ENCODE assay signal across 17 cellular contexts in genomic region chr5:42840842-42841574, GRCh38. TPM values are rescaled to one million over a fixed set of nuclear protein-coding genes. Genes with fewer than 3 reads are reported as not detected.
DNase-seq lines count a peak whose midpoint lies in the region; ATAC-seq and TF ChIP-seq lines count a peak whose summit lies in the region.
"Had no signal": no experiment of that assay in that cellular context is flagged by ENCODE, and none has a peak within 500 bp of the region (broad histone marks: within the 10 kb centered on the region; RNA-seq: fewer than 3 reads in every experiment).

No MANE protein-coding gene starts in this region.

- H3K27me3 ChIP-seq in heart right ventricle (no peaks in the 10 kb centered on the region), osteoblast (ENCODE audit: insufficient read depth, low read length) (no peaks in the 10 kb centered on the region), transverse colon (no peaks in the 10 kb centered on the region)

- DNase-seq in SK-N-MC (ENCODE audit: low read depth, low spot score) (no peak), heart right ventricle (no peak), osteoblast (ENCODE audit: insufficient read length, low spot score, missing footprints) (peak; percentile 49), transverse colon (no peak), NCI-H446 treated with DMSO at 0.1 percent for 48 hours (lab: John Stamatoyannopoulos, UW) (no peak), NCI-H748 treated with DMSO at 0.1 percent for 48 hours (lab: John Stamatoyannopoulos, UW) (no peak)
- no peak for DNase-seq in NK-92 treated with Interleukin-12 subunit alpha and Interleukin-12 subunit beta, amount 100 ng/mL, for 24 hours (lab: John Stamatoyannopoulos, UW)
- DNase-seq: activated CD8-positive, alpha-beta T cell treated with anti-CD3 and anti-CD28 coated beads for 36 hours; glutamatergic neuron; islet precursor cell; NCI-H1048; NCI-H2171 treated with DMSO at 0.1 percent for 48 hours; stimulated activated CD4-positive, alpha-beta T cell treated with anti-CD3 and anti-CD28 coated beads, Interleukin-4, amount 100 ng/mL, for 24 hours had no signal

- no peaks in the 10 kb centered on the region; the same call in 1 of the 2 replicates for H3K9me3 ChIP-seq in SK-N-MC (ENCODE audit: low read depth, low read length)
- no peaks in the 10 kb centered on the region for H3K9me3 ChIP-seq in heart right ventricle
- no peaks in the 10 kb centered on the region for H3K9me3 ChIP-seq in osteoblast (ENCODE audit: low read depth, low read length)
- H3K9me3 ChIP-seq in transverse colon = no peaks in the 10 kb centered on the region

- H2AFZ ChIP-seq in osteoblast (ENCODE audit: low read length) = no peak overlapping the region

- 68 to 71% methylated on average over 5 of the region's 5 CpGs for WGBS in heart right ventricle, 2 donors
- 76 to 100% methylated on average over 1 to 5 of the region's 5 CpGs for WGBS in transverse colon (ENCODE audit: low coverage in 1 of 2), 2 donors

- intact Hi-C loops in heart right ventricle (cut with DNase I) (no loop called here), transverse colon (cut with DNase I; ENCODE audit: low total_unique reads) (no loop called here)

- no peak for TF ChIP-seq EP300 in transverse colon (IDR thresholded peaks at IDR 0.05; ENCODE audit: low read depth)

- H3K4me1 ChIP-seq in heart right ventricle = peaks cover 2 to 46% (median 29%) of the 10 kb centered on the region in 9 donors
- H3K4me1 ChIP-seq in osteoblast (ENCODE audit: insufficient read depth, low read length) = peaks cover 23% of the 10 kb centered on the region
- peaks cover 0 to 17% (median 1%) of the 10 kb centered on the region in 4 donors for H3K4me1 ChIP-seq in transverse colon

- no peaks in the 10 kb centered on the region for H3K79me2 ChIP-seq in osteoblast (ENCODE audit: insufficient read depth, low read length)

- TF ChIP-seq CTCF in heart right ventricle (IDR thresholded peaks at IDR 0.05) (no peak), osteoblast (IDR thresholded peaks at IDR 0.05; ENCODE audit: extremely low read depth, low read depth, low read length) (no peak), transverse colon (IDR thresholded peaks at IDR 0.05) (no peak)

- H3K36me3 ChIP-seq in SK-N-MC (ENCODE audit: insufficient read depth, low read length) (peaks cover 7% of the 10 kb centered on the region; the same call in 1 of the 2 replicates), heart right ventricle (no peaks in the 10 kb centered on the region), osteoblast (ENCODE audit: insufficient read depth, low read length) (no peaks in the 10 kb centered on the region), transverse colon (no peaks in the 10 kb centered on the region)

- H4K20me1 ChIP-seq in osteoblast (ENCODE audit: insufficient read depth, low read length) = no peaks in the 10 kb centered on the region

- peak in 6 of 8 donors; percentile 10 to 44 (median 14) for ATAC-seq in heart right ventricle
- ATAC-seq in HG02678 (IDR thresholded peaks at IDR 0.05; ENCODE audit: unreplicated experiment) = no peak
- ATAC-seq: activated CD8-positive, alpha-beta T cell treated with anti-CD3 and anti-CD28 coated beads for 36 hours had no signal

- TF ChIP-seq POLR2A in transverse colon (IDR thresholded peaks at IDR 0.05) = no peak

- in situ Hi-C loops in transverse colon (cut with MboI; ENCODE audit: low pct_ligation_motif_present in 1 of 4, low pct_unique_long_range_greater_than_20kb in 1 of 4, low sequenced_read_pairs in 3 of 4) = no loop called here

- H3K9ac ChIP-seq in SK-N-MC (ENCODE audit: insufficient read length) = peak overlapping the region; percentile 65

- H3K27ac ChIP-seq in SK-N-MC (peak overlapping the region; percentile 96), heart right ventricle (peak overlapping the region in 8 of 10 donors; percentile 24 to 72 (median 42)), osteoblast (ENCODE audit: low read depth, low read length) (no peak overlapping the region), transverse colon (peak overlapping the region; percentile 38 to 68 (median 54))

- H3K4me3 ChIP-seq in SK-N-MC = peak overlapping the region; percentile 52
- H3K4me3 ChIP-seq in heart right ventricle = no peak overlapping the region
- peak overlapping the region; percentile 54 for H3K4me3 ChIP-seq in osteoblast (ENCODE audit: insufficient read depth, low read length)
- no peak overlapping the region for H3K4me3 ChIP-seq in transverse colon

- peak overlapping the region; percentile 84 for H3K4me2 ChIP-seq in osteoblast (ENCODE audit: insufficient read depth, low read length)

RNA-seq across cellular contexts. Expression of gene SELENOP, which starts 29.3 kb away (rescaled TPM):
- 100 to 1,000 TPM; 149 to 373 (median 181) TPM for total RNA-seq in heart right ventricle
- polyA plus RNA-seq in heart right ventricle = 10 to 100 TPM; 45.9 to 68.8 TPM
- 171 and 198 TPM in 2 replicates for total RNA-seq in osteoblast
- 1,000 to 10,000 TPM in 1 of 4 donors, 100 to 1,000 TPM in 3; 129 to 1,504 (median 872) TPM for total RNA-seq in transverse colon
- total RNA-seq: activated CD8-positive, alpha-beta T cell treated with anti-CD3 and anti-CD28 coated beads for 36 hours; activated T-helper 1 cell treated with anti-CD3 and anti-CD28 coated beads, Interleukin-12 subunit alpha, Interleukin-12 subunit beta, Interleukin-2, Interleukin-4 antibody, amounts not matched to agents 30 ng/mL and 10 ng/mL and 1 ng/mL, durations not matched to agents 14 hours and 24 hours and 36 hours; Daoy; HT1080 had no signal

Comparison
In these comparisons a context has a peak if more than half of its experiments do, and no peak if none do; other contexts are left out.
1. H3K4me3 ChIP-seq: peak in SK-N-MC (single experiment) and osteoblast (single experiment); none in heart right ventricle (0 of 10) and transverse colon (0 of 4).